18 cellular contexts compared by ENCODE assay signal in the genomic region with DNA sequence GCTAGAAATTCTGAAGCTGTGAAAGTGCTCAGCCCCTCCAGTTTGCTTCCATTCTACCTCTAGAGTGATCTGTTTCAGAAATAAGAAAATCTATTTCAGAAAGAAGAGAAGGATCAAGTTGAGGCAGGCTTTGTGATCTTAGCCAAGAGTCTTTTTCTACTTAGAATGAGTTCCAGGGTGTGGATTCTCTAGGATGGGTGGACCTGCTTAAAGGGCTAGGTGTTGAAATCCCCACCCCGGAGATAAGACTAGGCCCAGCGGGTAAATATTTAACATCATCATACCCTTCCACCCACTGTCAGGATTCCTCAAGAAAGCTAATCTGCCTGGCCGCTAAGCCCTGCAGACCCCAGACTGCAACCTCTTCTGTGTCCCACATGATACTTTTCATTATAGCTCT. TPM values are rescaled to one million over a fixed set of nuclear protein-coding genes. Genes with fewer than 3 reads are reported as not detected.
DNase-seq lines count a peak whose midpoint lies in the region; ATAC-seq and TF ChIP-seq lines count a peak whose summit lies in the region.
"Had no signal": no experiment of that assay in that cellular context is flagged by ENCODE, and none has a peak within 500 bp of the region (broad histone marks: within the 10 kb centered on the region; RNA-seq: fewer than 3 reads in every experiment).

No MANE protein-coding gene starts in this region.

- peaks cover 26% of the 10 kb centered on the region for H3K27me3 Mint-ChIP-seq in activated naive CD8-positive, alpha-beta T cell treated with anti-CD3 and anti-CD28 coated beads, Interleukin-2, amount 50 U/mL, for 24 hours

- no peaks in the 10 kb centered on the region for H3K4me1 ChIP-seq in HEK293 (ENCODE audit: control insufficient read depth, insufficient read depth, low read length)
- peaks cover 32% of the 10 kb centered on the region for H3K4me1 ChIP-seq in colonic mucosa
- H3K4me1 ChIP-seq in hepatocyte (ENCODE audit: insufficient read depth) = peaks cover 60% of the 10 kb centered on the region
- H3K4me1 ChIP-seq in suprapubic skin = peaks cover 84% of the 10 kb centered on the region

- no peak for TF ChIP-seq POLR2A in suprapubic skin (IDR thresholded peaks at IDR 0.05)

- H3K27ac ChIP-seq in HEK293 (ENCODE audit: extremely low read depth, low read depth, low read length) = no peak overlapping the region
- H3K27ac ChIP-seq in colonic mucosa = peak overlapping the region; percentile 68
- H3K27ac ChIP-seq in hepatocyte = peak overlapping the region; percentile 92
- peak overlapping the region; percentile 14 for H3K27ac ChIP-seq in suprapubic skin
- H3K27ac ChIP-seq: GM23248 had no signal

- H4K20me1 ChIP-seq in hepatocyte (ENCODE audit: insufficient read depth, poor library complexity, severe bottlenecking) = no peaks in the 10 kb centered on the region

- no peak overlapping the region for H3K4me3 ChIP-seq in HEK293 (ENCODE audit: low read depth, low read length)
- H3K4me3 ChIP-seq in colonic mucosa = no peak overlapping the region
- no peak overlapping the region for H3K4me3 ChIP-seq in hepatocyte
- no peak overlapping the region for H3K4me3 ChIP-seq in suprapubic skin
- H3K4me3 ChIP-seq: GM23248 had no signal

- POLR2A ChIA-PET in HEK293 (lab: Yijun Ruan, JAX) (interaction anchor here (0.6 to 7.3 kb wide), 2 partner anchors 15 to 35 kb away, joined by 4 to 41 read pairs; a partner anchor contains a TSS), HEK293T (lab: Yijun Ruan, JAX) (interaction anchor here (1.8 kb wide), 1 partner anchor 15 kb away, joined by 7 read pairs; a partner anchor contains a TSS)

- DNase-seq in colonic mucosa (peak; percentile 60), hepatocyte (ENCODE audit: low spot score) (no peak), suprapubic skin (ENCODE audit: low spot score in 2 of 2) (no peak), HEK293T (ENCODE audit: extremely low spot score) (no peak)
- no peak for DNase-seq in activated naive CD8-positive, alpha-beta T cell treated with anti-CD3 and anti-CD28 coated beads, Interleukin-2, amount 50 U/mL, for 24 hours
- DNase-seq: CD4-positive, alpha-beta memory T cell; GM23248; NCI-H1092 treated with DMSO at 0.1 percent for 48 hours; NCI-H2081; NCI-H2171 treated with DMSO at 0.1 percent for 48 hours; NCI-H446 treated with DMSO at 0.1 percent for 48 hours; Right ventricle myocardium superior had no signal

- peaks cover 20% of the 10 kb centered on the region for H3K79me2 ChIP-seq in hepatocyte

- H3K9ac ChIP-seq in colonic mucosa (ENCODE audit: low read depth in 2 of 2, low read length in 2 of 2) = peak overlapping the region; percentile 30 to 67
- H3K9ac ChIP-seq: GM23248 had no signal

- no peak overlapping the region for H3K4me3 Mint-ChIP-seq in activated naive CD8-positive, alpha-beta T cell treated with anti-CD3 and anti-CD28 coated beads, Interleukin-2, amount 50 U/mL, for 24 hours
- H3K4me3 Mint-ChIP-seq: CD4-positive, alpha-beta memory T cell had no signal

- H3K9me3 Mint-ChIP-seq in activated naive CD8-positive, alpha-beta T cell treated with anti-CD3 and anti-CD28 coated beads, Interleukin-2, amount 50 U/mL, for 24 hours = no peaks in the 10 kb centered on the region
- H3K9me3 Mint-ChIP-seq: CD4-positive, alpha-beta memory T cell had no signal

- H2AFZ ChIP-seq in hepatocyte = no peak overlapping the region
- H2AFZ ChIP-seq: GM23248 had no signal

- H3K9me3 ChIP-seq in HEK293 (ENCODE audit: control insufficient read depth, insufficient read depth, low read depth, low read length) (no peaks in the 10 kb centered on the region), colonic mucosa (no peaks in the 10 kb centered on the region), hepatocyte (ENCODE audit: low read depth) (no peaks in the 10 kb centered on the region), suprapubic skin (no peaks in the 10 kb centered on the region)

- no peaks in the 10 kb centered on the region for H3K36me3 ChIP-seq in HEK293 (ENCODE audit: control insufficient read depth in 2 of 2, insufficient read depth in 1 of 2, low read length in 2 of 2)
- no peaks in the 10 kb centered on the region for H3K36me3 ChIP-seq in colonic mucosa
- H3K36me3 ChIP-seq in hepatocyte (replicated peaks; ENCODE audit: insufficient read depth, low read depth) = no peaks in the 10 kb centered on the region
- H3K36me3 ChIP-seq in suprapubic skin = no peaks in the 10 kb centered on the region

- H3K36me3 Mint-ChIP-seq in activated naive CD8-positive, alpha-beta T cell treated with anti-CD3 and anti-CD28 coated beads, Interleukin-2, amount 50 U/mL, for 24 hours (ENCODE audit: low read depth) = no peaks in the 10 kb centered on the region
- H3K36me3 Mint-ChIP-seq: CD4-positive, alpha-beta memory T cell had no signal

- CTCF ChIA-PET in HEK293 (lab: Yijun Ruan, JAX) = interaction anchor here (0.5 to 19.3 kb wide), 9 partner anchors 12 to 683 kb away, joined by 3 to 353 read pairs (median 4); no protein-coding TSS in a partner anchor
- CTCF ChIA-PET in HEK293T (lab: Yijun Ruan, JAX) = interaction anchor here (1.3 to 9.6 kb wide), 3 partner anchors 23 to 140 kb away, joined by 3 to 60 read pairs (median 4); no protein-coding TSS in a partner anchor

- peak overlapping the region; percentile 9 for H3K4me2 ChIP-seq in hepatocyte

- no peak for ATAC-seq in activated naive CD8-positive, alpha-beta T cell treated with anti-CD3 and anti-CD28 coated beads, Interleukin-2, amount 50 U/mL, for 24 hours
- ATAC-seq in GM21528 (IDR thresholded peaks at IDR 0.05; ENCODE audit: low FRiP score, unreplicated experiment) (no peak), GM19035 (IDR thresholded peaks at IDR 0.05; ENCODE audit: unreplicated experiment) (no peak)
- ATAC-seq: HCT116 had no signal

- no peak overlapping the region for H3K27ac Mint-ChIP-seq in activated naive CD8-positive, alpha-beta T cell treated with anti-CD3 and anti-CD28 coated beads, Interleukin-2, amount 50 U/mL, for 24 hours

- peaks cover 10% of the 10 kb centered on the region for H3K4me1 Mint-ChIP-seq in activated naive CD8-positive, alpha-beta T cell treated with anti-CD3 and anti-CD28 coated beads, Interleukin-2, amount 50 U/mL, for 24 hours

- 47% methylated on average over 3 of the region's 3 CpGs for WGBS in hepatocyte (ENCODE audit: low lambda C conversion rate, missing lambda C conversion rate)
- WGBS in suprapubic skin = 42% methylated on average over 3 of the region's 3 CpGs

- intact Hi-C loops in colonic mucosa (cut with DNase I) = loop anchor here (5.0 kb wide), 1 partner anchor 47 kb away; no protein-coding TSS in a partner anchor

- no peaks in the 10 kb centered on the region for H3K27me3 ChIP-seq in colonic mucosa
- H3K27me3 ChIP-seq in hepatocyte = no peaks in the 10 kb centered on the region
- peaks cover 10% of the 10 kb centered on the region for H3K27me3 ChIP-seq in suprapubic skin

- no peak for TF ChIP-seq CTCF in HEK293 (tag by site-specific recombination; IDR thresholded peaks at IDR 0.05)
- no peak for TF ChIP-seq CTCF in colonic mucosa (IDR thresholded peaks at IDR 0.05)
- TF ChIP-seq CTCF in hepatocyte (IDR thresholded peaks at IDR 0.05; ENCODE audit: poor library complexity) = no peak
- no peak for TF ChIP-seq CTCF in suprapubic skin (IDR thresholded peaks at IDR 0.05)

- no peaks in the 10 kb centered on the region for H3K9me2 ChIP-seq in hepatocyte (replicated peaks; ENCODE audit: insufficient read depth)

- TF ChIP-seq EP300 in suprapubic skin (IDR thresholded peaks at IDR 0.05) = no peak

TF ChIP-seq in HEK293, 187 proteins besides CTCF, POLR2A, EP300 and RAD21:
- TF ChIP-seq KLF1 (tag by site-specific recombination; IDR thresholded peaks at IDR 0.05) (peak; percentile 41; the same call in 1 of the 2 replicates), ZNF555 (tag by site-specific recombination; conservative IDR thresholded peaks at IDR 0.05) (no peak), ZBTB48 (tag by site-specific recombination; IDR thresholded peaks at IDR 0.05) (no peak), ZNF521 (tag by site-specific recombination; IDR thresholded peaks at IDR 0.05) (no peak)
TF ChIP-seq in HEK293: peak in this region for 1.

TF ChIP-seq in HEK293T, 16 proteins besides CTCF, POLR2A, EP300 and RAD21:
- TF ChIP-seq FOXM1 (IDR thresholded peaks at IDR 0.05; ENCODE audit: borderline replicate concordance) = no peak
- no peak for TF ChIP-seq FOXK2 (IDR thresholded peaks at IDR 0.05)
- no peak for TF ChIP-seq ELF4 (IDR thresholded peaks at IDR 0.05)
- no peak for TF ChIP-seq NFRKB (IDR thresholded peaks at IDR 0.05)
- no peak for TF ChIP-seq ZNF384 (IDR thresholded peaks at IDR 0.05)
- no peak for TF ChIP-seq CTBP1 (IDR thresholded peaks at IDR 0.05; ENCODE audit: borderline replicate concordance)
- TF ChIP-seq LEF1 (IDR thresholded peaks at IDR 0.05; ENCODE audit: borderline replicate concordance) = no peak
- TF ChIP-seq, protein P1, sequence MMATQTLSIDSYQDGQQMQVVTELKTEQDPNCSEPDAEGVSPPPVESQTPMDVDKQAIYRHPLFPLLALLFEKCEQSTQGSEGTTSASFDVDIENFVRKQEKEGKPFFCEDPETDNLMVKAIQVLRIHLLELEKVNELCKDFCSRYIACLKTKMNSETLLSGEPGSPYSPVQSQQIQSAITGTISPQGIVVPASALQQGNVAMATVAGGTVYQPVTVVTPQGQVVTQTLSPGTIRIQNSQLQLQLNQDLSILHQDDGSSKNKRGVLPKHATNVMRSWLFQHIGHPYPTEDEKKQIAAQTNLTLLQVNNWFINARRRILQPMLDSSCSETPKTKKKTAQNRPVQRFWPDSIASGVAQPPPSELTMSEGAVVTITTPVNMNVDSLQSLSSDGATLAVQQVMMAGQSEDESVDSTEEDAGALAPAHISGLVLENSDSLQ (IDR thresholded peaks at IDR 0.05) = no peak

RNA-seq across cellular contexts. Expression of a gene that starts 5.8 kb away (rescaled TPM):
- total RNA-seq in colonic mucosa = 10 to 100 TPM; 14.1 to 41.8 TPM
- total RNA-seq in hepatocyte = 5.3 and 8.2 TPM in 2 replicates
- 22.5 and 25.4 TPM in 2 replicates for polyA plus RNA-seq in hepatocyte
- total RNA-seq in suprapubic skin = 10 to 100 TPM; 26.1 to 44.1 (median 28.4) TPM
- total RNA-seq: CD4-positive, alpha-beta memory T cell; GM23248; LHCN-M2; OCI-LY7 had no signal
- polyA plus RNA-seq: CD4-positive, alpha-beta memory T cell had no signal

RNA-seq across cellular contexts. Expression of a gene that starts 14.3 kb away (rescaled TPM):
- total RNA-seq in colonic mucosa = 100 to 1,000 TPM; 354 to 515 TPM
- 122 and 124 TPM in 2 replicates for total RNA-seq in hepatocyte
- 284 and 292 TPM in 2 replicates for polyA plus RNA-seq in hepatocyte
- 100 to 1,000 TPM; 281 to 427 (median 338) TPM for total RNA-seq in suprapubic skin

RNA-seq across cellular contexts. Expression of a gene that starts 14.4 kb away (rescaled TPM):
- total RNA-seq in colonic mucosa = not detected
- not detected in 2 replicates for total RNA-seq in hepatocyte
- polyA plus RNA-seq in hepatocyte = not detected in 2 replicates
- total RNA-seq in suprapubic skin = not detected
- total RNA-seq: CD4-positive, alpha-beta memory T cell; GM23248; LHCN-M2; OCI-LY7; Right ventricle myocardium superior had no signal
- polyA plus RNA-seq: CD4-positive, alpha-beta memory T cell had no signal

RNA-seq across cellular contexts. Expression of a gene that starts 39.6 kb away (rescaled TPM):
- total RNA-seq in colonic mucosa = under 1 TPM in 1 of 2 donors, not detected in 1; 0.30 TPM
- 0.43 TPM in 1 of 2 replicates, not detected in the other for total RNA-seq in hepatocyte
- polyA plus RNA-seq in hepatocyte = not detected in 2 replicates
- 1 to 10 TPM in 3 of 4 donors, under 1 TPM in 1; 0.78 to 2.1 (median 1.6) TPM for total RNA-seq in suprapubic skin
- total RNA-seq: GM23248 had no signal
